ENCODE assay signal across 10 cellular contexts in the genomic region with DNA sequence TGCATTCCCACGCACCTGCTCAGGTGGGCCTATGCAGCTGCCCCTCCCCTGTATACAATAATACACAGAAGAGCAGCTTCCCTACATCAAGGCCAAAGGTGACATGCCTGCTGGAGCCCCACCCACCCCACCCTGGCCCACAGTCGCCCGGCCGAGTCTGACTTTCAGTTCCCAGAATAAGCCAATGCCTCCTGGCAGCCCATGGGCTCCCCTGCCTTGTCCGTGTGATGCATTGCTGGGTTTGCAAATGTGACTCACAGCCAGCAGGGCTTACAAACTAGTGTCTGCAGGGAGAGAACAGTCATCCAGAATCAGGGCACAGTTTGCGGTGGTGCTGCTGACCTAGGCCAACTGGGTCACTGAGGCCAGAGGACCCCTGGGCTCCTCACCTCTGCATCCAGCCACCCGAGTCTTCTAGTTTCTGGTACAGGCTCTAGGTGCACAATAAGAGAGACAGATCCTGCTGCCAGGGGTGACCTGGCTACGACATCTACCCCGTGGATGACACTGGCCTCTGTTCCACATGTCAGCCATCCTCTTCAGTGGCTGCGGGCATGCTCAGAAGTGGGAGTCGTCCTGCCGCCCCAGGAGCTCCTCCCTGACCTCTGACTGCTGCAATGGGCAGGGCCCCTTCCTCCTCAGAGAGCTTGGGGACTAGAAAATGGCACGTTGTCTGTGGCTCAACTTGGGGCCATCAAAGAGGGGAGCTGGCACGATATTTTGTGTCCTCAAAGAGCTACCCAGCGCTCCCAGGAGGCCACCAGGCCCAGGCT.
DNase-seq lines count a peak whose midpoint lies in the region; ATAC-seq, FAIRE-seq and TF ChIP-seq lines count a peak whose summit lies in the region.
"Had no signal": no experiment of that assay in that cellular context is flagged by ENCODE, and none has a peak within 500 bp of the region (broad histone marks: within the 10 kb centered on the region; RNA-seq: fewer than 3 reads in every experiment).

No MANE protein-coding gene starts in this region.

- ATAC-seq in memory B cell (ENCODE audit: low read depth) (peak; percentile 95), GM18517 (IDR thresholded peaks at IDR 0.05; ENCODE audit: unreplicated experiment) (no peak)

- DNase-seq in AG10803 (ENCODE audit: low read depth) = peak; percentile 73
- DNase-seq in HPDE6-E6E7 (ENCODE audit: extremely low spot score) = peak; percentile 88
- peak; percentile 81 for DNase-seq in bronchial epithelial cell (ENCODE audit: low read depth)
- peak; percentile 28 to 31 for DNase-seq in memory B cell (ENCODE audit: low spot score in 2 of 2)
- DNase-seq in DMS79 (lab: John Stamatoyannopoulos, UW) = no peak
- DNase-seq in activated CD4-positive, CD25-positive, alpha-beta regulatory T cell (lab: John Stamatoyannopoulos, UW) = no peak
- no peak for DNase-seq in activated T-helper 2 cell treated with anti-CD3 and anti-CD28 coated beads, Interferon-gamma antibody, Interleukin-2, Interleukin-4, amounts not matched to agents 10 μg/mL and 5 μg/mL and 100 μg/mL, durations not matched to agents 14 hours and 24 hours and 36 hours (ENCODE audit: low spot score)
- DNase-seq: effector CD8-positive, alpha-beta T cell had no signal

- H3K36me3 Mint-ChIP-seq in memory B cell = peaks cover 10% of the 10 kb centered on the region
- H3K36me3 Mint-ChIP-seq in activated T-helper 2 cell treated with anti-CD3 and anti-CD28 coated beads, Interferon-gamma antibody, Interleukin-2, Interleukin-4, amounts not matched to agents 10 μg/mL and 5 μg/mL and 100 μg/mL, durations not matched to agents 14 hours and 24 hours and 36 hours (ENCODE audit: low read depth) = no peaks in the 10 kb centered on the region

- TF ChIP-seq CTCF in AG10803 (conservative IDR thresholded peaks at IDR 0.05; ENCODE audit: low read length) = no peak
- TF ChIP-seq CTCF in bronchial epithelial cell (IDR thresholded peaks at IDR 0.05; ENCODE audit: insufficient read depth, low read length, severe bottlenecking) = no peak

- H3K27ac Mint-ChIP-seq in memory B cell = peak overlapping the region; percentile 84
- H3K27ac Mint-ChIP-seq in activated T-helper 2 cell treated with anti-CD3 and anti-CD28 coated beads, Interferon-gamma antibody, Interleukin-2, Interleukin-4, amounts not matched to agents 10 μg/mL and 5 μg/mL and 100 μg/mL, durations not matched to agents 14 hours and 24 hours and 36 hours = no peak overlapping the region

- H3K27me3 ChIP-seq in bronchial epithelial cell (ENCODE audit: control insufficient read depth, insufficient read depth, low read length) = no peaks in the 10 kb centered on the region

- peaks cover 45% of the 10 kb centered on the region for H3K4me1 Mint-ChIP-seq in memory B cell
- peaks cover 2% of the 10 kb centered on the region for H3K4me1 Mint-ChIP-seq in activated T-helper 2 cell treated with anti-CD3 and anti-CD28 coated beads, Interferon-gamma antibody, Interleukin-2, Interleukin-4, amounts not matched to agents 10 μg/mL and 5 μg/mL and 100 μg/mL, durations not matched to agents 14 hours and 24 hours and 36 hours (ENCODE audit: low read depth)

- peaks cover 9% of the 10 kb centered on the region for H3K36me3 ChIP-seq in bronchial epithelial cell (ENCODE audit: control insufficient read depth, insufficient read depth, low read length)

- H3K4me3 ChIP-seq in AG10803 (ENCODE audit: low read length) = no peak overlapping the region
- H3K4me3 ChIP-seq in bronchial epithelial cell (ENCODE audit: low read depth, low read length) = no peak overlapping the region

- intact Hi-C loops in activated T-helper 2 cell treated with anti-CD3 and anti-CD28 coated beads, Interferon-gamma antibody, Interleukin-2, Interleukin-4, amounts not matched to agents 10 μg/mL and 5 μg/mL and 100 μg/mL, durations not matched to agents 14 hours and 24 hours and 36 hours (cut with micrococcal nuclease) = no loop called here

- FAIRE-seq in bronchial epithelial cell (lab: Jason Lieb, UNC) = peak; percentile 43
- FAIRE-seq: G401.6 had no signal

- H3K27me3 Mint-ChIP-seq in memory B cell = no peaks in the 10 kb centered on the region
- no peaks in the 10 kb centered on the region for H3K27me3 Mint-ChIP-seq in activated T-helper 2 cell treated with anti-CD3 and anti-CD28 coated beads, Interferon-gamma antibody, Interleukin-2, Interleukin-4, amounts not matched to agents 10 μg/mL and 5 μg/mL and 100 μg/mL, durations not matched to agents 14 hours and 24 hours and 36 hours (ENCODE audit: low read depth)

- H3K4me3 Mint-ChIP-seq in memory B cell = peak overlapping the region; percentile 59
- no peak overlapping the region for H3K4me3 Mint-ChIP-seq in activated T-helper 2 cell treated with anti-CD3 and anti-CD28 coated beads, Interferon-gamma antibody, Interleukin-2, Interleukin-4, amounts not matched to agents 10 μg/mL and 5 μg/mL and 100 μg/mL, durations not matched to agents 14 hours and 24 hours and 36 hours (ENCODE audit: low read depth)

- H3K9me3 Mint-ChIP-seq in memory B cell = no peaks in the 10 kb centered on the region
- no peaks in the 10 kb centered on the region for H3K9me3 Mint-ChIP-seq in activated T-helper 2 cell treated with anti-CD3 and anti-CD28 coated beads, Interferon-gamma antibody, Interleukin-2, Interleukin-4, amounts not matched to agents 10 μg/mL and 5 μg/mL and 100 μg/mL, durations not matched to agents 14 hours and 24 hours and 36 hours

Comparison
In these comparisons a context has a peak if more than half of its experiments do, and no peak if none do; other contexts are left out.
1. DNase-seq: peak in AG10803 (single experiment), HPDE6-E6E7 (single experiment), bronchial epithelial cell (single experiment) and memory B cell (2 of 2); none in DMS79 (single experiment), activated CD4-positive, CD25-positive, alpha-beta regulatory T cell (0 of 4) and activated T-helper 2 cell treated with anti-CD3 and anti-CD28 coated beads, Interferon-gamma antibody, Interleukin-2, Interleukin-4, amounts not matched to agents 10 μg/mL and 5 μg/mL and 100 μg/mL, durations not matched to agents 14 hours and 24 hours and 36 hours (single experiment).